13 cellular contexts compared by ENCODE assay signal in the genomic region with DNA sequence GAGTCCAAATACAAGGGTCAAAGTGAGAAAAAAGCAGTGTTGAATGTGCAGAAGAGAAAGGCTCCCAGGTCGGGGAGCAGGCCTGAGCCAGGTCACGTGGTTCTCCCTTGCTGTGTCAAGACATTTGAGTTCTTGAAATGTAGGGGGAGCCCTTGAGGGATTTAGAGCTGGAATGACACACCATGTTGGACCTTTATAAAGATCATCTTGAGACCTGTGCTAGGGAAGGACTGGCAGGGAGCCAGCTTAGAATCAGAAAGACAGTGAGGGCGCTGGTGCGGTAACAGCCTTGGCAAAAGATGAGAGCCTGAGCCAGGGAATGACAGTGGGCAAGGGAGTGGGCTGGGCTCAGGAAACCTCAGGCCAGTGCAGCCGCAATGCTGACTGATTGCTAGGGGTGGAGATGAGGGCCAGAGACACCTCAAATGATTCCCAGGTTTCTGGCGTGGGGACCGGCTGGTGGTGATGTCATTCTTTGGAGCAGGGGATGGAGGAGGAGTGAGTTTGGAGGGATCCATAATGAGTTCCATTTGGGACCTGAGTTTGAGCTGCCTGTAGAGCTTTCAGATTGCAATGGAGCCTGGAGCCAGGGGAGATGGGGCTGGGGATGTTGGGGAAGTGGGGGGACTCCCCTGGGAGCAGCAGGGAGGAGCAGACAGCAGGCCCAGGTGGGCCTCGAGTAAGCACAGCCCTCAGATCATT.
A peak's percentile ranks its signal among the peaks of the same experiment; 100 is the strongest.
DNase-seq lines count a peak whose midpoint lies in the region; ATAC-seq and TF ChIP-seq lines count a peak whose summit lies in the region.
"Had no signal": no experiment of that assay in that cellular context is flagged by ENCODE, and none has a peak within 500 bp of the region (broad histone marks: within the 10 kb centered on the region; RNA-seq: fewer than 3 reads in every experiment).

No MANE protein-coding gene starts in this region.

- peak; percentile 8 for DNase-seq in activated CD4-positive, alpha-beta memory T cell treated with anti-CD3 and anti-CD28 coated beads for 36 hours
- no peak for DNase-seq in activated CD4-positive, alpha-beta memory T cell treated with anti-CD3 and anti-CD28 coated beads, Interleukin-2, amount 10 ng/mL, durations not matched to agents 7 days and 5 days
- DNase-seq in PC-3: no peak
- peak in 3 of 5 donors; percentile 19 to 29 (median 26) for DNase-seq in heart left ventricle
- peak; percentile 65 to 83 for DNase-seq in suprapubic skin (ENCODE audit: low spot score in 2 of 2)
- no peak for DNase-seq in vagina (ENCODE audit: extremely low spot score in 2 of 2)
- DNase-seq in cerebellum (ENCODE audit: low spot score): no peak
- DNase-seq: activated CD4-positive, CD25-positive, alpha-beta regulatory T cell; NCI-H226; stimulated activated naive CD4-positive, alpha-beta T cell treated with Interleukin-2 at 50 U/mL for 16 hours had no signal

- BruUV-seq in PC-3 (replicated peaks; lab: Mats Ljungman, UMichigan): no TSS peak

- H3K27ac Mint-ChIP-seq in activated CD4-positive, alpha-beta memory T cell treated with anti-CD3 and anti-CD28 coated beads for 36 hours: no peak overlapping the region
- no peak overlapping the region for H3K27ac Mint-ChIP-seq in activated CD4-positive, alpha-beta memory T cell treated with anti-CD3 and anti-CD28 coated beads, Interleukin-2, amount 10 ng/mL, durations not matched to agents 7 days and 5 days

- H3K27ac ChIP-seq in PC-3 (ENCODE audit: low read length): no peak overlapping the region
- peak overlapping the region in 4 of 12 donors; percentile 11 to 57 (median 36) for H3K27ac ChIP-seq in heart left ventricle
- H3K27ac ChIP-seq in suprapubic skin: peak overlapping the region; percentile 75
- H3K27ac ChIP-seq in vagina: no peak overlapping the region
- H3K27ac ChIP-seq: BLaER1 treated with 17β-estradiol and CSF1 and Interleukin-3, amounts not matched to agents 10 nM and 100 nM; body of pancreas had no signal

- H3F3A ChIP-seq in PC-3 (ENCODE audit: low read length, unreplicated experiment): no peaks in the 10 kb centered on the region

- H3K79me2 ChIP-seq in PC-3 (ENCODE audit: low read length): no peaks in the 10 kb centered on the region

- no peaks in the 10 kb centered on the region for H3K36me3 Mint-ChIP-seq in activated CD4-positive, alpha-beta memory T cell treated with anti-CD3 and anti-CD28 coated beads for 36 hours
- H3K36me3 Mint-ChIP-seq in activated CD4-positive, alpha-beta memory T cell treated with anti-CD3 and anti-CD28 coated beads, Interleukin-2, amount 10 ng/mL, durations not matched to agents 7 days and 5 days (ENCODE audit: low read depth): no peaks in the 10 kb centered on the region

- H3K9me3 ChIP-seq in PC-3 (ENCODE audit: low read length) (no peaks in the 10 kb centered on the region), heart left ventricle (no peaks in the 10 kb centered on the region), suprapubic skin (no peaks in the 10 kb centered on the region), vagina (no peaks in the 10 kb centered on the region)
- H3K9me3 ChIP-seq: BLaER1 treated with 17β-estradiol and CSF1 and Interleukin-3, amounts not matched to agents 10 nM and 100 nM; body of pancreas had no signal

- TF ChIP-seq CTCF in PC-3 (conservative IDR thresholded peaks at IDR 0.05; ENCODE audit: low read depth, low read length) (peak; percentile 15; the same call in 1 of the 2 replicates), heart left ventricle (IDR thresholded peaks at IDR 0.05) (peak in 1 of 12 donors; percentile 6), suprapubic skin (IDR thresholded peaks at IDR 0.05) (no peak), vagina (IDR thresholded peaks at IDR 0.05) (no peak)

- no peak overlapping the region for H3K4me3 Mint-ChIP-seq in activated CD4-positive, alpha-beta memory T cell treated with anti-CD3 and anti-CD28 coated beads for 36 hours
- H3K4me3 Mint-ChIP-seq in activated CD4-positive, alpha-beta memory T cell treated with anti-CD3 and anti-CD28 coated beads, Interleukin-2, amount 10 ng/mL, durations not matched to agents 7 days and 5 days: no peak overlapping the region

- H3K4me1 ChIP-seq in PC-3 (ENCODE audit: insufficient read depth, low read length): no peaks in the 10 kb centered on the region
- H3K4me1 ChIP-seq in heart left ventricle: peaks cover 0 to 9% (median 0%) of the 10 kb centered on the region in 12 donors
- peaks cover 11% of the 10 kb centered on the region for H3K4me1 ChIP-seq in suprapubic skin
- H3K4me1 ChIP-seq in vagina: no peaks in the 10 kb centered on the region
- H3K4me1 ChIP-seq: body of pancreas had no signal

- no peaks in the 10 kb centered on the region for H4K20me1 ChIP-seq in PC-3 (ENCODE audit: low read length)
- H4K20me1 ChIP-seq: BLaER1 treated with 17β-estradiol and CSF1 and Interleukin-3, amounts not matched to agents 10 nM and 100 nM had no signal

- TF ChIP-seq POLR2A in heart left ventricle (IDR thresholded peaks at IDR 0.05) (no peak), suprapubic skin (IDR thresholded peaks at IDR 0.05) (no peak), vagina (IDR thresholded peaks at IDR 0.05) (no peak)

- H3K9ac ChIP-seq in PC-3 (ENCODE audit: low read length): no peak overlapping the region
- H3K9ac ChIP-seq: BLaER1 treated with 17β-estradiol and CSF1 and Interleukin-3, amounts not matched to agents 10 nM and 100 nM had no signal

- H3K9me3 Mint-ChIP-seq in activated CD4-positive, alpha-beta memory T cell treated with anti-CD3 and anti-CD28 coated beads for 36 hours: no peaks in the 10 kb centered on the region
- H3K9me3 Mint-ChIP-seq in activated CD4-positive, alpha-beta memory T cell treated with anti-CD3 and anti-CD28 coated beads, Interleukin-2, amount 10 ng/mL, durations not matched to agents 7 days and 5 days: no peaks in the 10 kb centered on the region

- POLR2A ChIA-PET in activated CD4-positive, alpha-beta memory T cell treated with anti-CD3 and anti-CD28 coated beads for 36 hours (lab: Charles Lee): no interaction called here
- POLR2A ChIA-PET in activated CD4-positive, alpha-beta memory T cell treated with anti-CD3 and anti-CD28 coated beads, Interleukin-2, amount 10 ng/mL, durations not matched to agents 7 days and 5 days (lab: Charles Lee): no interaction called here
- POLR2A ChIA-PET in PC-3 (lab: Charles Lee; ENCODE audit: unreplicated experiment): no interaction called here

- H3K9me2 ChIP-seq in PC-3 (replicated peaks; ENCODE audit: low read length): no peaks in the 10 kb centered on the region

- H3K4me3 ChIP-seq in PC-3 (ENCODE audit: low read length) (no peak overlapping the region), heart left ventricle (no peak overlapping the region), suprapubic skin (no peak overlapping the region), vagina (no peak overlapping the region)
- H3K4me3 ChIP-seq: BLaER1 treated with 17β-estradiol and CSF1 and Interleukin-3, amounts not matched to agents 10 nM and 100 nM; body of pancreas had no signal

- H3K36me3 ChIP-seq in PC-3 (ENCODE audit: low read depth, low read length): no peaks in the 10 kb centered on the region
- no peaks in the 10 kb centered on the region for H3K36me3 ChIP-seq in heart left ventricle
- no peaks in the 10 kb centered on the region for H3K36me3 ChIP-seq in suprapubic skin
- no peaks in the 10 kb centered on the region for H3K36me3 ChIP-seq in vagina
- H3K36me3 ChIP-seq: BLaER1 treated with 17β-estradiol and CSF1 and Interleukin-3, amounts not matched to agents 10 nM and 100 nM had no signal

- CTCF ChIA-PET in activated CD4-positive, alpha-beta memory T cell treated with anti-CD3 and anti-CD28 coated beads for 36 hours (lab: Charles Lee): interaction anchor here (0.9 to 2.1 kb wide), 5 partner anchors 14 to 309 kb away, joined by 3 to 7 read pairs (median 4); no protein-coding TSS in a partner anchor
- CTCF ChIA-PET in activated CD4-positive, alpha-beta memory T cell treated with anti-CD3 and anti-CD28 coated beads, Interleukin-2, amount 10 ng/mL, durations not matched to agents 7 days and 5 days (lab: Charles Lee): no interaction called here
- CTCF ChIA-PET in PC-3 (lab: Charles Lee): no interaction called here

- 61 to 81% (median 70%) methylated on average over 8 of the region's 8 CpGs for WGBS in heart left ventricle, 4 donors
- 58% methylated on average over 8 of the region's 8 CpGs for WGBS in suprapubic skin

- no peak overlapping the region for H2AFZ ChIP-seq in PC-3 (ENCODE audit: low read length)

- H3K27me3 Mint-ChIP-seq in activated CD4-positive, alpha-beta memory T cell treated with anti-CD3 and anti-CD28 coated beads for 36 hours: no peaks in the 10 kb centered on the region
- no peaks in the 10 kb centered on the region for H3K27me3 Mint-ChIP-seq in activated CD4-positive, alpha-beta memory T cell treated with anti-CD3 and anti-CD28 coated beads, Interleukin-2, amount 10 ng/mL, durations not matched to agents 7 days and 5 days

- ATAC-seq in PC-3 (no peak), heart left ventricle (peak; percentile 11 to 40 (median 20)), GM21360 (IDR thresholded peaks at IDR 0.05; ENCODE audit: unreplicated experiment) (no peak)
- ATAC-seq: body of pancreas had no signal

- H3K27me3 ChIP-seq in PC-3 (ENCODE audit: low read length) (no peaks in the 10 kb centered on the region), heart left ventricle (no peaks in the 10 kb centered on the region), suprapubic skin (no peaks in the 10 kb centered on the region), vagina (no peaks in the 10 kb centered on the region)
- H3K27me3 ChIP-seq: BLaER1 treated with 17β-estradiol and CSF1 and Interleukin-3, amounts not matched to agents 10 nM and 100 nM; body of pancreas had no signal

- no peaks in the 10 kb centered on the region for H3K4me1 Mint-ChIP-seq in activated CD4-positive, alpha-beta memory T cell treated with anti-CD3 and anti-CD28 coated beads for 36 hours (ENCODE audit: low read depth)
- no peaks in the 10 kb centered on the region for H3K4me1 Mint-ChIP-seq in activated CD4-positive, alpha-beta memory T cell treated with anti-CD3 and anti-CD28 coated beads, Interleukin-2, amount 10 ng/mL, durations not matched to agents 7 days and 5 days

- no peak overlapping the region for H3K4me2 ChIP-seq in PC-3 (ENCODE audit: low read length)
- H3K4me2 ChIP-seq: BLaER1 treated with 17β-estradiol and CSF1 and Interleukin-3, amounts not matched to agents 10 nM and 100 nM had no signal

- no peak for TF ChIP-seq EP300 in suprapubic skin (IDR thresholded peaks at IDR 0.05)

- intact Hi-C loops in activated CD4-positive, alpha-beta memory T cell treated with anti-CD3 and anti-CD28 coated beads for 36 hours (cut with micrococcal nuclease): no loop called here
- intact Hi-C loops in PC-3 (cut with micrococcal nuclease): no loop called here
- intact Hi-C loops in heart left ventricle (cut with DNase I): no loop called here
- intact Hi-C loops in vagina (cut with DNase I): no loop called here

Comparison
In these comparisons a context has a peak if more than half of its experiments do, and no peak if none do; other contexts are left out.
1. DNase-seq: peak in activated CD4-positive, alpha-beta memory T cell treated with anti-CD3 and anti-CD28 coated beads for 36 hours (single experiment), heart left ventricle (3 of 5) and suprapubic skin (2 of 2); none in activated CD4-positive, alpha-beta memory T cell treated with anti-CD3 and anti-CD28 coated beads, Interleukin-2, amount 10 ng/mL, durations not matched to agents 7 days and 5 days (single experiment), PC-3 (single experiment), vagina (0 of 2) and cerebellum (single experiment).
2. ATAC-seq: peak in heart left ventricle (4 of 4); none in PC-3 (single experiment) and GM21360 (single experiment).